ENCODE assay signal across 8 cellular contexts in the genomic region with DNA sequence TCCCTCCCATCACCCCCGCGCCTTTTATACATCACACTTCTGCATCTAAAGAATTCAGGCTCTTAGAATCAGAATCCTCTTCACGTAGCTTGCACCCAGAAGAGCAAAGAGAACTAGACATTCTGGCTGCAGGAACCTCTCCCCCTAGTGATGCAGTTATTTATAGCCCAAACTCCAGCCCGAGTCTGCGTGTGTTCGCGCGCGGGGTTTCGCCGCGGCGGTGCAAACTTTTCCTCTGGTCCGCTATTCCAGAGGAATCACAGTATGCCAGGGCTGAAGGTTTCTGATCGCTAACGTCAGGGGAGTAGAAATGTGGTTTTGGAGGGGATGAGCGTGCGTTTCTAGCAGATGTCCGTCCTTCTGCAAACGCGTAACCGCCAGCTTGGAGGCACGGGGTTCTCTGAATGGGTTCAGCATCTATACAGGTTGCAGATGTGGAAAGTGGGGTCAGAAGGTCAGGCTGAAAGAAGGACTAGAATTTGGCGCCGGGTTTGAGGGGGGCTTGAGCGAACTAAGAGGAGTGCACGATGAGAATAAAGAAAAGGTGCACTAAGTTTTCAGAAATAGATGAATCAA. TPM values are rescaled to one million over a fixed set of nuclear protein-coding genes. Genes with fewer than 3 reads are reported as not detected.
DNase-seq lines count a peak whose midpoint lies in the region; ATAC-seq and TF ChIP-seq lines count a peak whose summit lies in the region.

No MANE protein-coding gene starts in this region.

- H3K27me3 Mint-ChIP-seq in brain (peaks cover 39% of the 10 kb centered on the region), mesothelial cell of epicardium (ENCODE audit: low read depth) (peaks cover 41% of the 10 kb centered on the region)
- peaks cover 43% of the 10 kb centered on the region for H3K27me3 Mint-ChIP-seq in stimulated activated memory B cell treated with anti-CD40 and anti-IgM and Interleukin-4, amounts not matched to agents 10 μg/mL and 1 μg/mL and 100 μg/mL, for 72 hours

- H3K4me1 ChIP-seq in HEK293 (ENCODE audit: control insufficient read depth, insufficient read depth, low read length): peaks cover 20% of the 10 kb centered on the region; the same call in 1 of the 2 replicates

- H3K36me3 Mint-ChIP-seq in brain (no peaks in the 10 kb centered on the region), mesothelial cell of epicardium (no peaks in the 10 kb centered on the region)
- no peaks in the 10 kb centered on the region for H3K36me3 Mint-ChIP-seq in stimulated activated memory B cell treated with anti-CD40 and anti-IgM and Interleukin-4, amounts not matched to agents 10 μg/mL and 1 μg/mL and 100 μg/mL, for 72 hours

- H3K4me3 ChIP-seq in HEK293 (ENCODE audit: low read depth, low read length): peak overlapping the region; percentile 75

- H3K9me3 Mint-ChIP-seq in brain (peaks cover 0 to 3% (median 0%) of the 10 kb centered on the region in 5 experiments), mesothelial cell of epicardium (no peaks in the 10 kb centered on the region)
- no peaks in the 10 kb centered on the region for H3K9me3 Mint-ChIP-seq in stimulated activated memory B cell treated with anti-CD40 and anti-IgM and Interleukin-4, amounts not matched to agents 10 μg/mL and 1 μg/mL and 100 μg/mL, for 72 hours

- H3K4me1 Mint-ChIP-seq in brain (peaks cover 46% of the 10 kb centered on the region), mesothelial cell of epicardium (peaks cover 27% of the 10 kb centered on the region)
- peaks cover 16% of the 10 kb centered on the region for H3K4me1 Mint-ChIP-seq in stimulated activated memory B cell treated with anti-CD40 and anti-IgM and Interleukin-4, amounts not matched to agents 10 μg/mL and 1 μg/mL and 100 μg/mL, for 72 hours

- TF ChIP-seq CTCF in HEK293 (tag by site-specific recombination; IDR thresholded peaks at IDR 0.05): peak; percentile 52
- peak; percentile 10 to 47 for TF ChIP-seq CTCF in brain (conservative IDR thresholded peaks at IDR 0.05)
- no peak for TF ChIP-seq CTCF in mesothelial cell of epicardium (IDR thresholded peaks at IDR 0.05; ENCODE audit: unreplicated experiment)

- H3K27ac ChIP-seq in HEK293 (ENCODE audit: extremely low read depth, low read depth, low read length): peak overlapping the region; percentile 97

- POLR2A ChIA-PET in HEK293 (lab: Yijun Ruan, JAX): interaction anchor here (1.0 to 4.8 kb wide), 12 partner anchors 9 to 329 kb away, joined by 3 to 125 read pairs (median 14); no protein-coding TSS in a partner anchor

- H3K9me3 ChIP-seq in HEK293 (ENCODE audit: control insufficient read depth, insufficient read depth, low read depth, low read length): no peaks in the 10 kb centered on the region

- peak overlapping the region; percentile 23 to 95 (median 91) for H3K27ac Mint-ChIP-seq in brain
- peak overlapping the region; percentile 84 for H3K27ac Mint-ChIP-seq in mesothelial cell of epicardium
- H3K27ac Mint-ChIP-seq in stimulated activated memory B cell treated with anti-CD40 and anti-IgM and Interleukin-4, amounts not matched to agents 10 μg/mL and 1 μg/mL and 100 μg/mL, for 72 hours: no peak overlapping the region

- H3K4me3 Mint-ChIP-seq in brain (peak overlapping the region; percentile 88 to 97 (median 97)), mesothelial cell of epicardium (peak overlapping the region; percentile 95)
- H3K4me3 Mint-ChIP-seq in stimulated activated memory B cell treated with anti-CD40 and anti-IgM and Interleukin-4, amounts not matched to agents 10 μg/mL and 1 μg/mL and 100 μg/mL, for 72 hours: no peak overlapping the region

- no peak for ATAC-seq in stimulated activated memory B cell treated with anti-CD40 and anti-IgM and Interleukin-4, amounts not matched to agents 10 μg/mL and 1 μg/mL and 100 μg/mL, for 72 hours
- ATAC-seq in GM21737 (IDR thresholded peaks at IDR 0.05; ENCODE audit: unreplicated experiment): no peak

- in situ Hi-C loops in ACHN (cut with HindIII; ENCODE audit: low pct_ligation_motif_present, low pct_unique_long_range_greater_than_20kb, low sequenced_read_pairs): no loop called here

- CTCF ChIA-PET in HEK293 (lab: Yijun Ruan, JAX): interaction anchor here (0.6 to 1.3 kb wide), 5 partner anchors 16 to 297 kb away, joined by 3 to 5 read pairs (median 4); no protein-coding TSS in a partner anchor

- peak; percentile 61 for DNase-seq in ACHN
- DNase-seq in mesothelial cell of epicardium (ENCODE audit: low spot score in 2 of 2, unreplicated experiment in 2 of 2): peak in 1 of 2 experiments; percentile 40
- DNase-seq in OCI-M2 (lab: John Stamatoyannopoulos, UW; ENCODE audit: unreplicated experiment): no peak
- DNase-seq in activated CD4-positive, CD25-positive, alpha-beta regulatory T cell treated with anti-CD3 and anti-CD28 coated beads, Interleukin-2, amount 50 U/mL, for 72 hours: no peak

- H3K36me3 ChIP-seq in HEK293 (ENCODE audit: control insufficient read depth in 2 of 2, insufficient read depth in 1 of 2, low read length in 2 of 2): no peaks in the 10 kb centered on the region; a peak in 1 of 3 replicates

TF ChIP-seq in HEK293, 187 proteins besides CTCF, POLR2A, EP300 and RAD21 (continues in another document):
- TF ChIP-seq PRDM1 (tag by site-specific recombination; IDR thresholded peaks at IDR 0.05) (0 out of 2 replicates have a peak, but pooled peaks have one; percentile 6), ZNF248 (tag by site-specific recombination; IDR thresholded peaks at IDR 0.05) (no peak), ZNF184 (tag by site-specific recombination; IDR thresholded peaks at IDR 0.05) (no peak), ZNF624 (tag by site-specific recombination; IDR thresholded peaks at IDR 0.05) (no peak), HOXD13 (CRISPR knock-in tag; IDR thresholded peaks at IDR 0.05; ENCODE audit: borderline replicate concordance) (no peak), ZNF514 (tag by site-specific recombination; IDR thresholded peaks at IDR 0.05) (no peak), TCF7L2 (IDR thresholded peaks at IDR 0.05; ENCODE audit: borderline replicate concordance, low read depth, low read length) (no peak), ZNF302 (tag by site-specific recombination; IDR thresholded peaks at IDR 0.05; ENCODE audit: low read depth) (no peak), ZBTB20 (tag by site-specific recombination; IDR thresholded peaks at IDR 0.05) (peak; percentile 48), ZNF174 (tag by site-specific recombination; IDR thresholded peaks at IDR 0.05) (no peak), ZNF214 (tag by site-specific recombination; IDR thresholded peaks at IDR 0.05; ENCODE audit: borderline replicate concordance) (no peak), PRDM2 (tag by site-specific recombination; IDR thresholded peaks at IDR 0.05; ENCODE audit: borderline replicate concordance) (no peak)
- TF ChIP-seq, protein P1, sequence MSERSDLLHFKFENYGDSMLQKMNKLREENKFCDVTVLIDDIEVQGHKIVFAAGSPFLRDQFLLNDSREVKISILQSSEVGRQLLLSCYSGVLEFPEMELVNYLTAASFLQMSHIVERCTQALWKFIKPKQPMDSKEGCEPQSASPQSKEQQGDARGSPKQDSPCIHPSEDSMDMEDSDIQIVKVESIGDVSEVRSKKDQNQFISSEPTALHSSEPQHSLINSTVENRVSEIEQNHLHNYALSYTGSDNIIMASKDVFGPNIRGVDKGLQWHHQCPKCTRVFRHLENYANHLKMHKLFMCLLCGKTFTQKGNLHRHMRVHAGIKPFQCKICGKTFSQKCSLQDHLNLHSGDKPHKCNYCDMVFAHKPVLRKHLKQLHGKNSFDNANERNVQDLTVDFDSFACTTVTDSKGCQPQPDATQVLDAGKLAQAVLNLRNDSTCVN (tag by site-specific recombination; optimal IDR thresholded peaks at IDR 0.05): peak; percentile 51

RNA-seq across cellular contexts. Expression of gene EPHA7, which starts 1.9 kb away (rescaled TPM):
- 5.8 TPM for polyA plus RNA-seq in brain (ENCODE audit: insufficient read depth, low read depth, low replicate concordance)
- total RNA-seq in mesothelial cell of epicardium: 11.3 to 12.4 TPM (median 11.7 TPM) in 3 replicates
